Comparison of ENCODE assay signal across 8 cellular contexts in the genomic region with DNA sequence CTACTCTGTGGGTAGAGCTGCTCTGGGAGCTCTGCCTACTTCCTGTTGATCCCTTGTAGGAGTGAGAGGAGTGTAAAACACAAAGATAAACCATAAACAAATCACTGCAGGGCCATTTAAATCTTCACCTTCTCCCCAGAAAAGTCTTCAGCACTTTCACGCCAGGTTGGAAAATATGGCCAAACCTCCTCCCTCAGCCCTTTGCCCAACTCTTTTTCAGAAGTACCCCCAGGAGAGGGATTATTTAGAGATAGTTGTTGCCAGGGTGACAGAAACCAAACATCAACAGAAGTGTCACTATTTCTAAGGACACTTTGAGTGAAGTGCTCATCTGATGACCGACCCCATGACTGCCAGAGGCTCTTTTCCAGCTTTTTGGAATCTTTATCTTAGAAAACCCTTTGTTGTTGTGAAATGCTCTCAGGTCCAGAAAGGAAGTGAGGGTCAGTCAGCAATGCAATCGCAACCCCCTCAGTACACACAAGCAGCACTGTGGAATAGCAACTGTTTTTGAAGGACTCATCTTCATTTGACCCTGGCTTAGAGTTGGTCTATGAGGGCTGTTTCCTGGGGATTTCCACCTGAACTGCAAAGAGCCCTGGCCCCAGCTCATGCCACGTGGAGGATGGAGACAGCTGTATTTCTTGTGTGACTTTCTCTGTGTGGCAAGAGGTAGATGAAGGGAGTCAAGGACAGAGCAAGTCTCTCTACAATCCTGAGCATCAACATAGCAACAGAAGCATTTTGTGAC. TPM values are rescaled to one million over a fixed set of nuclear protein-coding genes. Genes with fewer than 3 reads are reported as not detected.
DNase-seq lines count a peak whose midpoint lies in the region; ATAC-seq, FAIRE-seq and TF ChIP-seq lines count a peak whose summit lies in the region.

No MANE protein-coding gene starts in this region.

- no peak overlapping the region for H3K56ac ChIP-seq in H1 (replicated peaks; ENCODE audit: insufficient read length, low read depth, low read length)

- H3K27me3 ChIP-seq in Loucy (ENCODE audit: insufficient read depth, low read length, poor library complexity, severe bottlenecking) (no peaks in the 10 kb centered on the region), H1 (replicated peaks in 1 of 4; ENCODE audit: control insufficient read depth in 3 of 4, extremely low read depth in 1 of 4, insufficient read depth in 3 of 4, low read length in 3 of 4) (peaks cover 0 to 3% (median 0%) of the 10 kb centered on the region in 4 experiments; a peak in 2 of 7 replicates)

- peak; percentile 60 for DNase-seq in DMS53 (lab: John Stamatoyannopoulos, UW)
- no peak for DNase-seq in DMS53 treated with DMSO at 0.1 percent for 48 hours (lab: John Stamatoyannopoulos, UW; ENCODE audit: unreplicated experiment)
- no peak for DNase-seq in H1 (ENCODE audit: low read depth in 1 of 2, low spot score in 2 of 2)
- no peak for DNase-seq in sciatic nerve (ENCODE audit: low spot score)
- no peak for DNase-seq in activated gamma-delta T cell treated with Interleukin-2 at 50 U/mL for 16 hours

- H4K20me1 ChIP-seq in Loucy (ENCODE audit: insufficient read depth, low read length, poor library complexity, severe bottlenecking) (no peaks in the 10 kb centered on the region), H1 (replicated peaks in 1 of 2; ENCODE audit: control insufficient read depth in 1 of 2, insufficient read depth in 2 of 2, low read length in 2 of 2) (no peaks in the 10 kb centered on the region)

- H3F3A ChIP-seq in Loucy (ENCODE audit: low read depth), result peaks cover 10% of the 10 kb centered on the region; the same call in 1 of the 2 replicates

- H3K79me2 ChIP-seq in Loucy (ENCODE audit: insufficient read depth, low read length) (no peaks in the 10 kb centered on the region), H1 (ENCODE audit: control insufficient read depth in 1 of 2, insufficient read depth in 2 of 2, low read length in 2 of 2) (no peaks in the 10 kb centered on the region)

- no peaks in the 10 kb centered on the region; the same call in 1 of the 2 replicates for H3K79me1 ChIP-seq in H1 (ENCODE audit: low read depth, low read length)

- H2AFZ ChIP-seq in Loucy (ENCODE audit: low read length) (peak overlapping the region; percentile 16; the same call in 1 of the 2 replicates), H1 (ENCODE audit: low read length) (peak overlapping the region; percentile 84)

- no peak overlapping the region for H4K5ac ChIP-seq in H1 (ENCODE audit: insufficient read length, low read depth, low read length)

- no peak overlapping the region for H3K14ac ChIP-seq in H1 (ENCODE audit: insufficient read length)

- no peak for FAIRE-seq in H1 (lab: Jason Lieb, UNC)

- no peak overlapping the region for H4K8ac ChIP-seq in H1 (ENCODE audit: extremely low read depth, insufficient read depth, low read length)

- intact Hi-C loops in sciatic nerve (cut with DNase I), result no loop called here

- no peaks in the 10 kb centered on the region for H3K9me2 ChIP-seq in Loucy (replicated peaks; ENCODE audit: low read depth, low read length)

- no peak overlapping the region for H3K4ac ChIP-seq in H1 (replicated peaks; ENCODE audit: insufficient read length, low read depth, low read length)

- H3K9ac ChIP-seq in Loucy (ENCODE audit: low read depth, low read length, poor library complexity, severe bottlenecking) (peak overlapping the region; percentile 52), H1 (replicated peaks in 1 of 4; ENCODE audit: extremely low read depth in 1 of 4, low read depth in 3 of 4, low read length in 3 of 4) (peak overlapping the region in 1 of 4 experiments; percentile 31; a peak in 1 of 7 replicates)

- peak overlapping the region; percentile 64 for H3K4me3 ChIP-seq in Loucy (ENCODE audit: low read length, poor library complexity, severe bottlenecking)
- no peak overlapping the region for H3K4me3 ChIP-seq in H1 (ENCODE audit: extremely low read depth in 1 of 4, insufficient read depth in 2 of 4, low read depth in 3 of 4, low read length in 4 of 4)

- no peak overlapping the region for H2BK15ac ChIP-seq in H1 (ENCODE audit: low read length)

- no peak for TF ChIP-seq CTCF in Loucy (conservative IDR thresholded peaks at IDR 0.05; ENCODE audit: low read length)
- TF ChIP-seq CTCF in H1 (IDR thresholded peaks at IDR 0.05; ENCODE audit: control extremely low read depth in 1 of 3, insufficient read depth in 1 of 3, low read depth in 1 of 3, low read length in 3 of 3), result no peak

- 88% methylated on average over 4 of the region's 4 CpGs; no CpG with 5 or more reads in 1 of the 2 experiments for WGBS in H1 (ENCODE audit: extremely low coverage in 1 of 2, insufficient coverage in 1 of 2, insufficient read length in 1 of 2, insufficient replicate concordance in 2 of 2, low coverage in 1 of 2, low lambda C conversion rate in 2 of 2, missing lambda C conversion rate in 1 of 2), 2 experiments

- no peak for TF ChIP-seq POLR2A in H1 (IDR thresholded peaks at IDR 0.05; ENCODE audit: control extremely low read depth in 1 of 2, low read depth in 2 of 2, low read length in 2 of 2)

- H2BK20ac ChIP-seq in H1 (ENCODE audit: low read length), result no peak overlapping the region

- H3K4me2 ChIP-seq in Loucy (ENCODE audit: low read depth, low read length, poor library complexity, severe bottlenecking) (peak overlapping the region; percentile 76), H1 (ENCODE audit: insufficient read depth in 1 of 2, low read depth in 2 of 2, low read length in 2 of 2) (no peak overlapping the region)

- peak overlapping the region; percentile 2; the same call in 1 of the 2 replicates for H2BK12ac ChIP-seq in H1 (ENCODE audit: low read depth, low read length)

- no peak overlapping the region for H3K23ac ChIP-seq in H1 (ENCODE audit: insufficient read length)

- no peak overlapping the region for H4K91ac ChIP-seq in H1 (replicated peaks; ENCODE audit: insufficient read length, low read length)

- H3K9me3 ChIP-seq in Loucy (ENCODE audit: insufficient read depth, low read depth, low read length) (no peaks in the 10 kb centered on the region), H1 (ENCODE audit: insufficient read depth in 2 of 2, low read depth in 1 of 2, low read length in 1 of 2) (no peaks in the 10 kb centered on the region)

- TF ChIP-seq EP300 in H1 (IDR thresholded peaks at IDR 0.05; ENCODE audit: borderline replicate concordance in 1 of 2, low read depth in 2 of 2, low read length in 2 of 2), result no peak

- ATAC-seq in sciatic nerve, result peak; percentile 27
- no peak for ATAC-seq in GM18873 (IDR thresholded peaks at IDR 0.05; ENCODE audit: low FRiP score, unreplicated experiment)
- no peak for ATAC-seq in HG02938 (IDR thresholded peaks at IDR 0.05; ENCODE audit: unreplicated experiment)

- TF ChIP-seq RAD21 in H1 (IDR thresholded peaks at IDR 0.05 in 1 of 2, conservative IDR thresholded peaks at IDR 0.05 in 1 of 2; ENCODE audit: low read depth in 2 of 2, low read length in 2 of 2), result no peak

- H3K18ac ChIP-seq in H1 (ENCODE audit: extremely low read depth, low read length), result no peak overlapping the region

- CTCF ChIA-PET in H1 (lab: Charles Lee; ENCODE audit: partially characterized antibody), result interaction anchor here (0.8 to 1.4 kb wide), 6 partner anchors 55 to 309 kb away, joined by 3 to 6 read pairs (median 4); no protein-coding TSS in a partner anchor

- no peaks in the 10 kb centered on the region for H3K23me2 ChIP-seq in H1 (ENCODE audit: low read depth, low read length)

- POLR2A ChIA-PET in H1 (lab: Charles Lee; ENCODE audit: partially characterized antibody), result no interaction called here

- H3K36me3 ChIP-seq in Loucy (ENCODE audit: insufficient read depth, low read length) (no peaks in the 10 kb centered on the region), H1 (ENCODE audit: control insufficient read depth in 2 of 4, insufficient read depth in 4 of 4, low read length in 3 of 4) (no peaks in the 10 kb centered on the region)

- no peak overlapping the region for H2AK5ac ChIP-seq in H1 (ENCODE audit: low read depth, low read length)

- H2BK120ac ChIP-seq in H1 (replicated peaks; ENCODE audit: low read depth, low read length), result no peak overlapping the region

- no peak overlapping the region for H2BK5ac ChIP-seq in H1 (ENCODE audit: low read depth, low read length)

- peak overlapping the region; percentile 22; the same call in 1 of the 2 replicates for H3K27ac ChIP-seq in H1 (ENCODE audit: low read depth, low read length)

- H3K4me1 ChIP-seq in Loucy (ENCODE audit: insufficient read depth, low read length, poor library complexity, severe bottlenecking), result peaks cover 48% of the 10 kb centered on the region
- peaks cover 5 to 10% (median 7%) of the 10 kb centered on the region in 4 experiments for H3K4me1 ChIP-seq in H1 (replicated peaks in 1 of 4; ENCODE audit: control insufficient read depth in 3 of 4, insufficient read depth in 4 of 4, low read length in 3 of 4)

TF ChIP-seq in H1, 55 proteins besides CTCF, POLR2A, EP300 and RAD21:
- TF ChIP-seq, protein P1, sequence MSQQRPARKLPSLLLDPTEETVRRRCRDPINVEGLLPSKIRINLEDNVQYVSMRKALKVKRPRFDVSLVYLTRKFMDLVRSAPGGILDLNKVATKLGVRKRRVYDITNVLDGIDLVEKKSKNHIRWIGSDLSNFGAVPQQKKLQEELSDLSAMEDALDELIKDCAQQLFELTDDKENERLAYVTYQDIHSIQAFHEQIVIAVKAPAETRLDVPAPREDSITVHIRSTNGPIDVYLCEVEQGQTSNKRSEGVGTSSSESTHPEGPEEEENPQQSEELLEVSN (IDR thresholded peaks at IDR 0.05), result no peak
- TF ChIP-seq ATF3 (IDR thresholded peaks at IDR 0.05; ENCODE audit: insufficient read depth, low read depth, low read length) (no peak), EGR1 (IDR thresholded peaks at IDR 0.05; ENCODE audit: borderline replicate concordance, low read depth, low read length) (no peak), BRCA1 (IDR thresholded peaks at IDR 0.05; ENCODE audit: low read depth, low read length) (no peak), BCL11A (IDR thresholded peaks at IDR 0.05; ENCODE audit: low read depth in 2 of 2, low read length in 2 of 2) (no peak), CEBPB (IDR thresholded peaks at IDR 0.05; ENCODE audit: low read depth, low read length) (no peak)

RNA-seq across cellular contexts. Expression of gene PPP1R21, which starts 24.6 kb away (rescaled TPM):
- total RNA-seq in H1 (2021; fragmentation: NEBNext Ultra II Directional; extraction: Animal tissue kit (Norgen Biotek cat#: 25700)), result 17.3 and 18.6 TPM in 2 replicates
- 7.8 and 9.6 TPM in 2 replicates for polyA plus RNA-seq in H1 (2011; rRNA removed)
- 11.5 TPM for polyA plus RNA-seq in H1 (2011; cell fraction: cytosol; rRNA removed)
- polyA plus RNA-seq in H1 (2011; cell fraction: nucleus; rRNA removed), result 11.3 TPM
- 9.7 to 13.7 TPM (median 10.4 TPM) in 4 replicates for polyA plus RNA-seq in H1 (2012, experiment 1 of 2)
- 1.9 TPM for polyA plus RNA-seq in H1 (2012, experiment 2 of 2)
- 12.7 TPM for polyA plus RNA-seq in H1 (2013, experiment 1 of 2)
- 13.8 TPM for polyA plus RNA-seq in H1 (2013, experiment 2 of 2)
- 8.8 and 19.1 TPM in 2 replicates for polyA minus RNA-seq in H1 (2011; rRNA and poly(A)+ RNA removed)
- polyA minus RNA-seq in H1 (2011; cell fraction: cytosol; rRNA and poly(A)+ RNA removed), result 6.3 TPM
- 20.8 TPM for polyA minus RNA-seq in H1 (2011; cell fraction: nucleus; rRNA and poly(A)+ RNA removed)
- total RNA-seq in sciatic nerve, result 33.2 TPM
